8 cellular contexts compared by ENCODE assay signal in the genomic region with DNA sequence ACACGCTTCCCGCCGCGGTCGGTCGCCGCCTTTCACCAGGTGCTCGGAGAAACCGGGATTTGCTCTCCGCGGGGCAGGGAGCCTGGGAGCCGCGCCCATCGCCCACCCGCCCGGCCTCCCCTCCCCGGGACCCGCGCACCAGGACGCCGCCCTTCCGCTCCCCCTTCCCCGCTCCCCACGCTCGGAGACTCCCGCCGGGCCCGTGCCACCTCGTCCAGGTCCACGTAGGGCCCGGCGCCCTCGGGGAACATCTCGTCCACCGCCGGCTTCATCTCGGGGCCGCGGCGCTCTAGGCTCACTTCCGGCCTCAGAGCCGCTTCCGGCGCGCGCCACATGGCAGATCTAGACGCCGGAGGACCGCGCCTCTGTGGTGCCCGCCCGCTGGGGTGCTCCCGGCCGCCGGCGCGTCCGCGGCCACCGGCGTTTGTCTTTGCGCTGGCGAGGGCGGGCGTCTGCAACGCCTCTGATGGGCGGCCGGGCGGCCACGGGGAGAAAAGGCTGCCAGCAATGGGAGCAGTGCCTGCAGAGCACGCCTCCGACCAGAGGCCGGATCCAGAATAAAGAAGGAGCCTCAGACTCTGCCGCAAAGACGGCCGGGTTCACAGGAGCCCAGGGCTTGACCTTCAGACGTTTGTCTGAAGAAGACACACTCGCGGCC.
A peak's percentile ranks its signal among the peaks of the same experiment; 100 is the strongest.
DNase-seq lines count a peak whose midpoint lies in the region; ATAC-seq and TF ChIP-seq lines count a peak whose summit lies in the region.

TSS of gene COPS9 (minus strand) at position 293 of the 658 bp plus-strand sequence. CDS start at position 272, 21 bp downstream.

- POLR2A ChIA-PET in AG04449 (lab: Yijun Ruan, JAX): no interaction called here

- CTCF ChIA-PET in AG04449 (lab: Yijun Ruan, JAX): interaction anchor here (1.0 to 1.3 kb wide), 3 partner anchors 8 to 111 kb away, joined by 3 to 4 read pairs (median 4); partner anchors contain the start of gene NDUFA10

- H3K27ac ChIP-seq in caudate nucleus (ENCODE audit: low read depth, low read length): peak within 1 kb of the TSS; percentile 58

- DNase-seq in AG04449 (ENCODE audit: low read depth, low spot score) (peak; percentile 23), NCI-H226 (peak; percentile 79), caudate nucleus (lab: John Stamatoyannopoulos, UW) (peak in 59 of 61 donors; percentile 31 to 86 (median 73)), islet precursor cell (peak; percentile 91)
- peak; percentile 76 for DNase-seq in activated CD4-positive, CD25-positive, alpha-beta regulatory T cell treated with anti-CD3 and anti-CD28 coated beads, Interleukin-2, amount 50 U/mL, for 16 hours (ENCODE audit: low read depth, low spot score)
- peak; percentile 75 to 77 for DNase-seq in stimulated activated CD4-positive, alpha-beta T cell treated with anti-CD3 and anti-CD28 coated beads, Interleukin-12 subunit alpha, Interleukin-12 subunit beta, amount 100 ng/mL, for 24 hours (ENCODE audit: low read depth in 2 of 2)

- TF ChIP-seq CTCF in AG04449 (IDR thresholded peaks at IDR 0.05; ENCODE audit: insufficient read depth, low read length, missing control alignments): no peak

- ATAC-seq in GM18873 (IDR thresholded peaks at IDR 0.05; ENCODE audit: low FRiP score, unreplicated experiment) (peak; percentile 56), HG03135 (IDR thresholded peaks at IDR 0.05; ENCODE audit: unreplicated experiment) (peak; percentile 89)

- peak within 1 kb of the TSS; percentile 93 for H3K4me3 ChIP-seq in AG04449 (ENCODE audit: low read depth, low read length)

Comparison
In these comparisons a context has a peak if more than half of its experiments do, and no peak if none do; other contexts are left out.
1. Peak in every context shown above with its lines: DNase-seq, ATAC-seq, H3K4me3 ChIP-seq and H3K27ac ChIP-seq.
2. DNase-seq: peak in every context shown above with its lines; median percentile 91 in islet precursor cell; 79 in NCI-H226; 76 in activated CD4-positive, CD25-positive, alpha-beta regulatory T cell treated with anti-CD3 and anti-CD28 coated beads, Interleukin-2, amount 50 U/mL, for 16 hours; 76 in stimulated activated CD4-positive, alpha-beta T cell treated with anti-CD3 and anti-CD28 coated beads, Interleukin-12 subunit alpha, Interleukin-12 subunit beta, amount 100 ng/mL, for 24 hours; 73 in caudate nucleus; 23 in AG04449.